In the genomic region with DNA sequence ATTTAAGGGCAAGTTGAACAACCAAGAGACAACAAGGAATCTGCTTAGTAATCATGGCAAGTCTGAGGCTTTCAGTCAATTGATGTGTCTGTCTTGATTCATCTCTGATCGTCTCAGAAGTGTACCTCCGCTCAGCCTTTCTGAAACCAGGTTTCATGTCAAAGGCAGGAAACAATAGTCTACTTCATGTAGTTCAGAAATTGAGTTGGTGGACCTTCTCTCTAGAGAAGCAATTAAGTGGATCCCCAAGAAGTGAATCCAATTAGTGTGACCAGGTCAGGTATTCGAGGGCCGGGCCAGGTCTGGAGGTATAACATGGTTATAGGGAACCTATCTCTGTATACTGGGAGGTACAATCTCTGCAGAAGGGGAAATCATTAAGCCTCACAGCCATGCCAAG, we compare ENCODE assay signal across 1 cellular context.
A peak's percentile ranks its signal among the peaks of the same experiment; 100 is the strongest.
TF ChIP-seq lines count a peak whose summit lies in the region.

No MANE protein-coding gene starts in this region.

TF ChIP-seq in GM12878, 131 proteins besides CTCF, POLR2A, EP300 and RAD21 (continues in another document):
- no peak for TF ChIP-seq ZNF687 (IDR thresholded peaks at IDR 0.05)
- TF ChIP-seq CHD4 (IDR thresholded peaks at IDR 0.05): no peak
- TF ChIP-seq IRF4 (IDR thresholded peaks at IDR 0.05; ENCODE audit: low read depth, low read length): 0 out of 2 replicates have a peak, but pooled peaks have one; percentile 66
- TF ChIP-seq ATF2 (IDR thresholded peaks at IDR 0.05; ENCODE audit: low read length): peak; percentile 56; the same call in 1 of the 2 replicates
- no peak for TF ChIP-seq HDGF (IDR thresholded peaks at IDR 0.05)
- no peak for TF ChIP-seq CREM (IDR thresholded peaks at IDR 0.05; ENCODE audit: low read depth)
- TF ChIP-seq ZNF274 (IDR thresholded peaks at IDR 0.05; ENCODE audit: insufficient read depth, insufficient read length): no peak
- TF ChIP-seq KAT2A (conservative IDR thresholded peaks at IDR 0.05; ENCODE audit: control insufficient read depth, low read depth, low read length): no peak
- TF ChIP-seq ASH2L (IDR thresholded peaks at IDR 0.05; ENCODE audit: borderline replicate concordance, low read depth): no peak
- no peak for TF ChIP-seq GATAD2B (conservative IDR thresholded peaks at IDR 0.05; ENCODE audit: low read depth)
- no peak for TF ChIP-seq FOXK2 (IDR thresholded peaks at IDR 0.05)
- TF ChIP-seq POLR2AphosphoS5 (IDR thresholded peaks at IDR 0.05; ENCODE audit: low read length): no peak
- TF ChIP-seq EGR1 (IDR thresholded peaks at IDR 0.05; ENCODE audit: borderline replicate concordance in 1 of 2, low read depth in 2 of 2, low read length in 2 of 2): no peak; a peak in 1 of 3 replicates
- no peak for TF ChIP-seq POLR2AphosphoS2 (IDR thresholded peaks at IDR 0.05; ENCODE audit: low read depth, low read length)
- TF ChIP-seq WRNIP1 (IDR thresholded peaks at IDR 0.05; ENCODE audit: borderline replicate concordance, low read depth, low read length): no peak
- TF ChIP-seq, protein P1, sequence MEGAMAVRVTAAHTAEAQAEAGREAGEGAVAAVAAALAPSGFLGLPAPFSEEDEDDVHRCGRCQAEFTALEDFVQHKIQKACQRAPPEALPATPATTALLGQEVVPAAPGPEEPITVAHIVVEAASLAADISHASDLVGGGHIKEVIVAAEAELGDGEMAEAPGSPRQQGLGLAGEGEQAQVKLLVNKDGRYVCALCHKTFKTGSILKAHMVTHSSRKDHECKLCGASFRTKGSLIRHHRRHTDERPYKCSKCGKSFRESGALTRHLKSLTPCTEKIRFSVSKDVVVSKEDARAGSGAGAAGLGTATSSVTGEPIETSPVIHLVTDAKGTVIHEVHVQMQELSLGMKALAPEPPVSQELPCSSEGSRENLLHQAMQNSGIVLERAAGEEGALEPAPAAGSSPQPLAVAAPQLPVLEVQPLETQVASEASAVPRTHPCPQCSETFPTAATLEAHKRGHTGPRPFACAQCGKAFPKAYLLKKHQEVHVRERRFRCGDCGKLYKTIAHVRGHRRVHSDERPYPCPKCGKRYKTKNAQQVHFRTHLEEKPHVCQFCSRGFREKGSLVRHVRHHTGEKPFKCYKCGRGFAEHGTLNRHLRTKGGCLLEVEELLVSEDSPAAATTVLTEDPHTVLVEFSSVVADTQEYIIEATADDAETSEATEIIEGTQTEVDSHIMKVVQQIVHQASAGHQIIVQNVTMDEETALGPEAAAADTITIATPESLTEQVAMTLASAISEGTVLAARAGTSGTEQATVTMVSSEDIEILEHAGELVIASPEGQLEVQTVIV (IDR thresholded peaks at IDR 0.05; ENCODE audit: borderline replicate concordance, partially characterized antibody): no peak
- 0 out of 2 replicates have a peak, but pooled peaks have one; percentile 32 for TF ChIP-seq ZNF217 (IDR thresholded peaks at IDR 0.05)
- TF ChIP-seq MYC (IDR thresholded peaks at IDR 0.05; ENCODE audit: insufficient read depth, insufficient read length, insufficient replicate concordance, low read length, severe bottlenecking): no peak
- TF ChIP-seq, protein P2, sequence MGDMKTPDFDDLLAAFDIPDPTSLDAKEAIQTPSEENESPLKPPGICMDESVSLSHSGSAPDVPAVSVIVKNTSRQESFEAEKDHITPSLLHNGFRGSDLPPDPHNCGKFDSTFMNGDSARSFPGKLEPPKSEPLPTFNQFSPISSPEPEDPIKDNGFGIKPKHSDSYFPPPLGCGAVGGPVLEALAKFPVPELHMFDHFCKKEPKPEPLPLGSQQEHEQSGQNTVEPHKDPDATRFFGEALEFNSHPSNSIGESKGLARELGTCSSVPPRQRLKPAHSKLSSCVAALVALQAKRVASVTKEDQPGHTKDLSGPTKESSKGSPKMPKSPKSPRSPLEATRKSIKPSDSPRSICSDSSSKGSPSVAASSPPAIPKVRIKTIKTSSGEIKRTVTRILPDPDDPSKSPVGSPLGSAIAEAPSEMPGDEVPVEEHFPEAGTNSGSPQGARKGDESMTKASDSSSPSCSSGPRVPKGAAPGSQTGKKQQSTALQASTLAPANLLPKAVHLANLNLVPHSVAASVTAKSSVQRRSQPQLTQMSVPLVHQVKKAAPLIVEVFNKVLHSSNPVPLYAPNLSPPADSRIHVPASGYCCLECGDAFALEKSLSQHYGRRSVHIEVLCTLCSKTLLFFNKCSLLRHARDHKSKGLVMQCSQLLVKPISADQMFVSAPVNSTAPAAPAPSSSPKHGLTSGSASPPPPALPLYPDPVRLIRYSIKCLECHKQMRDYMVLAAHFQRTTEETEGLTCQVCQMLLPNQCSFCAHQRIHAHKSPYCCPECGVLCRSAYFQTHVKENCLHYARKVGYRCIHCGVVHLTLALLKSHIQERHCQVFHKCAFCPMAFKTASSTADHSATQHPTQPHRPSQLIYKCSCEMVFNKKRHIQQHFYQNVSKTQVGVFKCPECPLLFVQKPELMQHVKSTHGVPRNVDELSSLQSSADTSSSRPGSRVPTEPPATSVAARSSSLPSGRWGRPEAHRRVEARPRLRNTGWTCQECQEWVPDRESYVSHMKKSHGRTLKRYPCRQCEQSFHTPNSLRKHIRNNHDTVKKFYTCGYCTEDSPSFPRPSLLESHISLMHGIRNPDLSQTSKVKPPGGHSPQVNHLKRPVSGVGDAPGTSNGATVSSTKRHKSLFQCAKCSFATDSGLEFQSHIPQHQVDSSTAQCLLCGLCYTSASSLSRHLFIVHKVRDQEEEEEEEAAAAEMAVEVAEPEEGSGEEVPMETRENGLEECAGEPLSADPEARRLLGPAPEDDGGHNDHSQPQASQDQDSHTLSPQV (IDR thresholded peaks at IDR 0.05): no peak
- TF ChIP-seq ZZZ3 (IDR thresholded peaks at IDR 0.05; ENCODE audit: control insufficient read depth, insufficient read length, low read depth): no peak
- TF ChIP-seq SUPT20H (IDR thresholded peaks at IDR 0.05; ENCODE audit: borderline replicate concordance, control insufficient read depth, low read depth, low read length): no peak
- TF ChIP-seq SREBF2 (IDR thresholded peaks at IDR 0.05; ENCODE audit: low read length): no peak
- TF ChIP-seq JUND (IDR thresholded peaks at IDR 0.05; ENCODE audit: low read depth, low read length): no peak
- TF ChIP-seq, protein P3, sequence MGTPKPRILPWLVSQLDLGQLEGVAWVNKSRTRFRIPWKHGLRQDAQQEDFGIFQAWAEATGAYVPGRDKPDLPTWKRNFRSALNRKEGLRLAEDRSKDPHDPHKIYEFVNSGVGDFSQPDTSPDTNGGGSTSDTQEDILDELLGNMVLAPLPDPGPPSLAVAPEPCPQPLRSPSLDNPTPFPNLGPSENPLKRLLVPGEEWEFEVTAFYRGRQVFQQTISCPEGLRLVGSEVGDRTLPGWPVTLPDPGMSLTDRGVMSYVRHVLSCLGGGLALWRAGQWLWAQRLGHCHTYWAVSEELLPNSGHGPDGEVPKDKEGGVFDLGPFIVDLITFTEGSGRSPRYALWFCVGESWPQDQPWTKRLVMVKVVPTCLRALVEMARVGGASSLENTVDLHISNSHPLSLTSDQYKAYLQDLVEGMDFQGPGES (IDR thresholded peaks at IDR 0.05): no peak
- no peak for TF ChIP-seq POU2F2 (IDR thresholded peaks at IDR 0.05; ENCODE audit: borderline replicate concordance, low read depth, low read length)
- TF ChIP-seq TARDBP (IDR thresholded peaks at IDR 0.05; ENCODE audit: borderline replicate concordance): no peak
- no peak for TF ChIP-seq SIX5 (IDR thresholded peaks at IDR 0.05; ENCODE audit: low read depth, low read length, severe bottlenecking)
- TF ChIP-seq ZBTB11 (CRISPR knock-in tag; IDR thresholded peaks at IDR 0.05): no peak
- 0 out of 2 replicates have a peak, but pooled peaks have one; percentile 22 for TF ChIP-seq CBFB (IDR thresholded peaks at IDR 0.05; ENCODE audit: low read depth)
- peak; percentile 92 for TF ChIP-seq BCL11A (IDR thresholded peaks at IDR 0.05; ENCODE audit: low read depth, low read length)
- 0 out of 2 replicates have a peak, but pooled peaks have one; percentile 47 for TF ChIP-seq CHD2 (IDR thresholded peaks at IDR 0.05; ENCODE audit: borderline replicate concordance, low read depth, low read length)
- no peak for TF ChIP-seq SP1 (IDR thresholded peaks at IDR 0.05; ENCODE audit: low read depth, low read length)
- 0 out of 2 replicates have a peak, but pooled peaks have one; percentile 61 for TF ChIP-seq RCOR1 (conservative IDR thresholded peaks at IDR 0.05; ENCODE audit: low read depth, low read length)
- peak; percentile 84 for TF ChIP-seq PKNOX1 (IDR thresholded peaks at IDR 0.05)
- TF ChIP-seq, protein P4, sequence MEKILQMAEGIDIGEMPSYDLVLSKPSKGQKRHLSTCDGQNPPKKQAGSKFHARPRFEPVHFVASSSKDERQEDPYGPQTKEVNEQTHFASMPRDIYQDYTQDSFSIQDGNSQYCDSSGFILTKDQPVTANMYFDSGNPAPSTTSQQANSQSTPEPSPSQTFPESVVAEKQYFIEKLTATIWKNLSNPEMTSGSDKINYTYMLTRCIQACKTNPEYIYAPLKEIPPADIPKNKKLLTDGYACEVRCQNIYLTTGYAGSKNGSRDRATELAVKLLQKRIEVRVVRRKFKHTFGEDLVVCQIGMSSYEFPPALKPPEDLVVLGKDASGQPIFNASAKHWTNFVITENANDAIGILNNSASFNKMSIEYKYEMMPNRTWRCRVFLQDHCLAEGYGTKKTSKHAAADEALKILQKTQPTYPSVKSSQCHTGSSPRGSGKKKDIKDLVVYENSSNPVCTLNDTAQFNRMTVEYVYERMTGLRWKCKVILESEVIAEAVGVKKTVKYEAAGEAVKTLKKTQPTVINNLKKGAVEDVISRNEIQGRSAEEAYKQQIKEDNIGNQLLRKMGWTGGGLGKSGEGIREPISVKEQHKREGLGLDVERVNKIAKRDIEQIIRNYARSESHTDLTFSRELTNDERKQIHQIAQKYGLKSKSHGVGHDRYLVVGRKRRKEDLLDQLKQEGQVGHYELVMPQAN (conservative IDR thresholded peaks at IDR 0.05): no peak
- TF ChIP-seq ATF7 (IDR thresholded peaks at IDR 0.05; ENCODE audit: low read depth): peak; percentile 31; the same call in 1 of the 2 replicates
- no peak for TF ChIP-seq SREBF1 (IDR thresholded peaks at IDR 0.05; ENCODE audit: low read length)
- no peak for TF ChIP-seq YBX1 (IDR thresholded peaks at IDR 0.05)
